Comparison of ENCODE assay signal across 25 cellular contexts in the genomic region with DNA sequence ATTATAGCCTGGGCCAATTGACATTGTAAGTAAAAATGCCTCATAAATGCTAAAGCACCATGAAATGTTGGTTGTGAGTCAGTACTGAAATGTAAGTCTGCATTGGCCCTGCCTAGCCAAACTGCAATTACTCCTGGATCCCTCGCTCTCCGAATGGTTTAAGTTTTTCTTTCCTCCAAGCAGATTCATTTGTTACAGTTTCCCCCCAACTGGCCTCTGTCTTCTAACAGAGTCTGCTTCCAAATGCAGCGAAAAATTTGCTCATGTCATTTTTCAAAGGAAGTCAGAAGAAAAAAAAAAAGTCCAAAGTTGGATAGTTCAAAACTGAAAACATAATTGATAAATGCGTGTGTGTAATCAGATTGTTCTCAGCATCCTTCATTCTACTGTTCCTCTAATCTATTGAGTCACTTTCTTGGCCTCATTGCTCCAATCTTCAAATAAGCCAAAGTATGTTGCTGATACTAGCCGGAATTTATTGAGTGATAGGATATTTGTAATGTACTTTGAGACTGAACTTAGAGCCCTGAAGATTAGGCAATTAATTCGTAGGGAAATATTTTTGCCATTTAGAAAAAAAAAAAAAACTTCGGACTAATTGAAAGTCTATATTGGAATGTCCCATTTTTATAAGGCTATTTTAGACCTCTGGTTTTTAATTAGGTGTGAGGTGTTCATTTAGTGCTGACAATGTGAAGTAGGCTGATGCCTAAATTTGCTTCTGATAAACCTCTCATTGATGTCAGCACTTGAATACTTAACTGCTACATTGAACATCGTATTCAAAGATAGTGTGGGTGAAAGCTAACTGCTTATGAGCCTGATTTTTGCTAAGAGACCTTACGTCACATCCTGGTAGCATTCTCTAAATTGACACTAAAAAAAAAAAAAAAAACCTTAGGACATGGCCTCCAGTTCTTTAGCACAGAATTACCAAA.
DNase-seq lines count a peak whose midpoint lies in the region; ATAC-seq and TF ChIP-seq lines count a peak whose summit lies in the region.
"Had no signal": no experiment of that assay in that cellular context is flagged by ENCODE, and none has a peak within 500 bp of the region (broad histone marks: within the 10 kb centered on the region; RNA-seq: fewer than 3 reads in every experiment).

No MANE protein-coding gene starts in this region.

- TF ChIP-seq CTCF in fibroblast of the aortic adventitia (IDR thresholded peaks at IDR 0.05; ENCODE audit: insufficient read depth, low read length) (no peak), hepatocyte (IDR thresholded peaks at IDR 0.05; ENCODE audit: poor library complexity) (no peak), omental fat pad (IDR thresholded peaks at IDR 0.05) (no peak)

- no peak overlapping the region for H2AFZ ChIP-seq in hepatocyte
- H2AFZ ChIP-seq: GM23338, PC-9 had no signal

- no peaks in the 10 kb centered on the region for H3K36me3 Mint-ChIP-seq in activated T-helper 17 cell treated with anti-CD3 and anti-CD28 coated beads, Interleukin-2, amount 50 U/mL, for 72 hours (ENCODE audit: low read depth)
- H3K36me3 Mint-ChIP-seq: CD8-positive, alpha-beta T cell had no signal

- H3K9me2 ChIP-seq in hepatocyte (replicated peaks; ENCODE audit: insufficient read depth): no peaks in the 10 kb centered on the region

- peaks cover 6% of the 10 kb centered on the region for H3K4me1 Mint-ChIP-seq in activated T-helper 17 cell treated with anti-CD3 and anti-CD28 coated beads, Interleukin-2, amount 50 U/mL, for 72 hours
- H3K4me1 Mint-ChIP-seq: GM23338, H9 had no signal

- peaks cover 3% of the 10 kb centered on the region for H3K27me3 ChIP-seq in hepatocyte

- no peaks in the 10 kb centered on the region for H4K20me1 ChIP-seq in hepatocyte (ENCODE audit: insufficient read depth, poor library complexity, severe bottlenecking)

- 64% methylated on average over 9 of the region's 9 CpGs for WGBS in hepatocyte (ENCODE audit: low lambda C conversion rate, missing lambda C conversion rate)

- H3K9me3 ChIP-seq in hepatocyte (ENCODE audit: low read depth): no peaks in the 10 kb centered on the region
- H3K9me3 ChIP-seq: A549, Caco-2 had no signal

- peaks cover 19% of the 10 kb centered on the region for H3K27me3 Mint-ChIP-seq in activated T-helper 17 cell treated with anti-CD3 and anti-CD28 coated beads, Interleukin-2, amount 50 U/mL, for 72 hours

- H3K9me3 Mint-ChIP-seq in activated T-helper 17 cell treated with anti-CD3 and anti-CD28 coated beads, Interleukin-2, amount 50 U/mL, for 72 hours: no peaks in the 10 kb centered on the region
- H3K9me3 Mint-ChIP-seq: CD8-positive, alpha-beta T cell; H9 had no signal

- no peaks in the 10 kb centered on the region for H3K4me1 ChIP-seq in hepatocyte (ENCODE audit: insufficient read depth)
- H3K4me1 ChIP-seq: Caco-2 had no signal

- ATAC-seq in omental fat pad (ENCODE audit: low FRiP score): peak; percentile 69
- no peak for ATAC-seq in activated T-helper 17 cell treated with anti-CD3 and anti-CD28 coated beads, Interleukin-2, amount 50 U/mL, for 72 hours (replicated peaks)
- ATAC-seq: A549; CD8-positive, alpha-beta T cell; GM12878; GM23338; HepG2 had no signal

- DNase-seq in M059J (ENCODE audit: low read depth) (peak; percentile 22), fibroblast of the aortic adventitia (ENCODE audit: low read depth) (peak; percentile 80), hepatocyte (ENCODE audit: low spot score) (peak; percentile 12), omental fat pad (ENCODE audit: low spot score) (no peak), UCSD-AML1 (lab: John Stamatoyannopoulos, UW; ENCODE audit: unreplicated experiment) (no peak)
- DNase-seq in stimulated activated naive CD4-positive, alpha-beta T cell treated with Interleukin-2 at 50 U/mL for 16 hours (lab: John Stamatoyannopoulos, UW): no peak
- DNase-seq: AML-193; Caco-2; CD8-positive, alpha-beta T cell; H9; Karpas-422; MV-4-11; NCI-H1105 treated with DMSO at 0.1 percent for 48 hours; NCI-H146; NCI-H1930; NCI-H446; NCI-H524 treated with DMSO at 0.1 percent for 48 hours; PC-9; SHP77 had no signal

- no peak overlapping the region for H3K27ac Mint-ChIP-seq in activated T-helper 17 cell treated with anti-CD3 and anti-CD28 coated beads, Interleukin-2, amount 50 U/mL, for 72 hours
- H3K27ac Mint-ChIP-seq: CD8-positive, alpha-beta T cell; GM23338; H9 had no signal

- H3K4me3 ChIP-seq in fibroblast of the aortic adventitia (ENCODE audit: low read depth, low read length): no peak overlapping the region
- H3K4me3 ChIP-seq in hepatocyte: no peak overlapping the region
- H3K4me3 ChIP-seq: A549, GM12878, GM23338, PC-9 had no signal

- H3K36me3 ChIP-seq in hepatocyte (replicated peaks; ENCODE audit: insufficient read depth, low read depth): no peaks in the 10 kb centered on the region

- H3K27ac ChIP-seq in hepatocyte: no peak overlapping the region
- H3K27ac ChIP-seq: A549, C4-2B, PC-9 had no signal

- H3K4me3 Mint-ChIP-seq in activated T-helper 17 cell treated with anti-CD3 and anti-CD28 coated beads, Interleukin-2, amount 50 U/mL, for 72 hours: no peak overlapping the region
- H3K4me3 Mint-ChIP-seq: CD8-positive, alpha-beta T cell; GM23338; H9 had no signal

- no peak overlapping the region for H3K4me2 ChIP-seq in hepatocyte
- H3K4me2 ChIP-seq: A549, GM23338, PC-9 had no signal

- no peaks in the 10 kb centered on the region for H3K79me2 ChIP-seq in hepatocyte

Comparison
In these comparisons a context has a peak if more than half of its experiments do, and no peak if none do; other contexts are left out.
1. DNase-seq: peak in M059J (single experiment), fibroblast of the aortic adventitia (single experiment) and hepatocyte (single experiment); none in omental fat pad (single experiment), UCSD-AML1 (single experiment) and stimulated activated naive CD4-positive, alpha-beta T cell treated with Interleukin-2 at 50 U/mL for 16 hours (single experiment).